ENCODE assay signal across 6 cellular contexts in genomic region chr12:55931317-55931779, GRCh38. TPM values are rescaled to one million over a fixed set of nuclear protein-coding genes. Genes with fewer than 3 reads are reported as not detected.
A peak's percentile ranks its signal among the peaks of the same experiment; 100 is the strongest.
DNase-seq lines count a peak whose midpoint lies in the region; ATAC-seq and TF ChIP-seq lines count a peak whose summit lies in the region.

No MANE protein-coding gene starts in this region.

- no peak overlapping the region for H3K27ac Mint-ChIP-seq in endodermal cell

- peak overlapping the region; percentile 60 for H3K4me3 Mint-ChIP-seq in endodermal cell

- peaks cover 5% of the 10 kb centered on the region for H3K4me1 ChIP-seq in NT2/D1 (ENCODE audit: insufficient read depth, insufficient read length)
- H3K4me1 ChIP-seq in endodermal cell (ENCODE audit: control insufficient read depth, insufficient read depth, low read length): peaks cover 6% of the 10 kb centered on the region

- H3K27me3 Mint-ChIP-seq in endodermal cell (ENCODE audit: insufficient read depth): peaks cover 53% of the 10 kb centered on the region

- TF ChIP-seq CTCF in endodermal cell (conservative IDR thresholded peaks at IDR 0.05): no peak

- no peak overlapping the region for H3K27ac ChIP-seq in endodermal cell (ENCODE audit: low read depth, low read length)
- H3K27ac ChIP-seq in skin epidermis: peak overlapping the region; percentile 20 to 99 (median 95)

- H3K9me3 ChIP-seq in NT2/D1 (ENCODE audit: insufficient read depth, low read length) (no peaks in the 10 kb centered on the region), endodermal cell (ENCODE audit: control insufficient read depth, low read length) (no peaks in the 10 kb centered on the region)

- H3K9me3 Mint-ChIP-seq in endodermal cell: no peaks in the 10 kb centered on the region

- no peak for ATAC-seq in GM21381 (IDR thresholded peaks at IDR 0.05; ENCODE audit: unreplicated experiment)

- H3K36me3 ChIP-seq in NT2/D1 (ENCODE audit: insufficient read depth, insufficient read length, low read length) (peaks cover 8% of the 10 kb centered on the region), endodermal cell (ENCODE audit: control insufficient read depth, insufficient read depth, low read length) (no peaks in the 10 kb centered on the region)

- peaks cover 35% of the 10 kb centered on the region for H3K27me3 ChIP-seq in NT2/D1 (ENCODE audit: insufficient read depth, insufficient read length)
- peaks cover 37% of the 10 kb centered on the region for H3K27me3 ChIP-seq in endodermal cell (ENCODE audit: control insufficient read depth, insufficient read depth, low read length, poor library complexity, severe bottlenecking)

- 34 to 37% methylated on average over 9 to 10 of the region's 10 CpGs for WGBS in endodermal cell (ENCODE audit: insufficient coverage in 1 of 2, insufficient read length in 1 of 2), 2 experiments

- DNase-seq in NT2/D1 (ENCODE audit: low read depth, low spot score) (no peak), endodermal cell (no peak), H4 (ENCODE audit: low spot score) (no peak), NCI-H1092 (lab: John Stamatoyannopoulos, UW) (no peak)

- H3K4me3 ChIP-seq in NT2/D1 (ENCODE audit: insufficient read length, low read depth): peak overlapping the region; percentile 66
- peak overlapping the region; percentile 84 for H3K4me3 ChIP-seq in endodermal cell (ENCODE audit: low read length)
- peak overlapping the region; percentile 57 to 85 (median 71) for H3K4me3 ChIP-seq in skin epidermis

- H3K36me3 Mint-ChIP-seq in endodermal cell (ENCODE audit: low read depth): no peaks in the 10 kb centered on the region

- H3K4me1 Mint-ChIP-seq in endodermal cell: peaks cover 11% of the 10 kb centered on the region

- peak overlapping the region; percentile 78 for H3K9ac ChIP-seq in NT2/D1 (ENCODE audit: insufficient read length, low read depth)
- no peak overlapping the region for H3K9ac ChIP-seq in endodermal cell (ENCODE audit: extremely low read depth, low read length, poor library complexity, severe bottlenecking)

RNA-seq across cellular contexts. Expression of gene DGKA, which starts 0.4 kb away (rescaled TPM):
- total RNA-seq in endodermal cell: 10 to 100 TPM; 10.2 to 11.1 TPM
- polyA plus RNA-seq in endodermal cell (2013, experiment 1 of 2): 20.2 TPM
- 20.0 TPM for polyA plus RNA-seq in endodermal cell (2013, experiment 2 of 2)
- 5.5 and 11.1 TPM in 2 replicates for total RNA-seq in H4 (2014; rRNA removed; shearing (Covaris generic))

RNA-seq across cellular contexts. Expression of gene PYM1, which starts 3.7 kb away (rescaled TPM):
- 10 to 100 TPM; 76.1 to 79.4 TPM for total RNA-seq in endodermal cell
- polyA plus RNA-seq in endodermal cell (2013, experiment 1 of 2): 46.9 TPM
- polyA plus RNA-seq in endodermal cell (2013, experiment 2 of 2): 46.0 TPM
- 36.1 and 47.4 TPM in 2 replicates for total RNA-seq in H4 (2014; rRNA removed; shearing (Covaris generic))

RNA-seq across cellular contexts. Expression of gene PMEL, which starts 34.5 kb away (rescaled TPM):
- 10 to 100 TPM; 17.2 to 20.8 TPM for total RNA-seq in endodermal cell
- 116 TPM for polyA plus RNA-seq in endodermal cell (2013, experiment 1 of 2)
- polyA plus RNA-seq in endodermal cell (2013, experiment 2 of 2): 78.8 TPM
- total RNA-seq in H4 (2014; rRNA removed; shearing (Covaris generic)): 0.43 and 0.87 TPM in 2 replicates

RNA-seq across cellular contexts. Expression of gene CDK2, which starts 35.3 kb away (rescaled TPM):
- total RNA-seq in endodermal cell: 10 to 100 TPM; 60.8 to 69.8 TPM
- 98.5 TPM for polyA plus RNA-seq in endodermal cell (2013, experiment 1 of 2)
- 97.2 TPM for polyA plus RNA-seq in endodermal cell (2013, experiment 2 of 2)
- total RNA-seq in H4 (2014; rRNA removed; shearing (Covaris generic)): 66.3 and 67.3 TPM in 2 replicates

RNA-seq across cellular contexts. Expression of gene RAB5B, which starts 42.5 kb away (rescaled TPM):
- total RNA-seq in endodermal cell: 10 to 100 TPM; 91.3 to 95.5 TPM
- polyA plus RNA-seq in endodermal cell (2013, experiment 1 of 2): 90.8 TPM
- 94.2 TPM for polyA plus RNA-seq in endodermal cell (2013, experiment 2 of 2)
- total RNA-seq in H4 (2014; rRNA removed; shearing (Covaris generic)): 46.9 and 47.7 TPM in 2 replicates
